In genomic region chr7:87445897-87446296, GRCh38 we compare ENCODE assay signal across 10 cellular contexts.
A peak's percentile ranks its signal among the peaks of the same experiment; 100 is the strongest.
DNase-seq lines count a peak whose midpoint lies in the region; ATAC-seq, FAIRE-seq and TF ChIP-seq lines count a peak whose summit lies in the region.
"Had no signal": no experiment of that assay in that cellular context is flagged by ENCODE, and none has a peak within 500 bp of the region (broad histone marks: within the 10 kb centered on the region; RNA-seq: fewer than 3 reads in every experiment).

No MANE protein-coding gene starts in this region.

- H3K27ac ChIP-seq in WERI-Rb-1: no peak overlapping the region

- no peaks in the 10 kb centered on the region for H3K9me3 ChIP-seq in WERI-Rb-1 (ENCODE audit: severe bottlenecking)

- peak; percentile 82 for FAIRE-seq in GM19239 (lab: Jason Lieb, UNC)
- FAIRE-seq: bronchial epithelial cell had no signal

- DNase-seq in GM19239 (ENCODE audit: insufficient read length, low spot score): no peak
- DNase-seq in pons (ENCODE audit: low spot score): peak; percentile 45
- DNase-seq in WERI-Rb-1: no peak
- DNase-seq in activated CD4-positive, alpha-beta T cell treated with anti-CD3 and anti-CD28 coated beads for 48 hours: no peak
- DNase-seq in HuH-7.5 (ENCODE audit: low spot score): no peak
- DNase-seq: DND-41; stimulated activated CD4-positive, alpha-beta T cell treated with anti-CD3 and anti-CD28 coated beads, Interleukin-4, amount 100 ng/mL, for 4 hours had no signal

- H3K27me3 ChIP-seq in WERI-Rb-1 (ENCODE audit: insufficient read depth, low read depth, severe bottlenecking): no peaks in the 10 kb centered on the region

- no peak for TF ChIP-seq CTCF in WERI-Rb-1 (IDR thresholded peaks at IDR 0.05; ENCODE audit: low read depth, low read length)

- ATAC-seq in HG02623 (IDR thresholded peaks at IDR 0.05; ENCODE audit: unreplicated experiment) (peak; percentile 92), HG03442 (IDR thresholded peaks at IDR 0.05; ENCODE audit: unreplicated experiment) (peak; percentile 97)

- H3K36me3 ChIP-seq in WERI-Rb-1: no peaks in the 10 kb centered on the region

- no peak overlapping the region for H3K4me3 ChIP-seq in WERI-Rb-1 (ENCODE audit: low read depth, low read length)
